ENCODE assay signal across 8 cellular contexts in genomic region chr11:130390071-130390758, GRCh38. TPM values are rescaled to one million over a fixed set of nuclear protein-coding genes. Genes with fewer than 3 reads are reported as not detected.
DNase-seq lines count a peak whose midpoint lies in the region; ATAC-seq and TF ChIP-seq lines count a peak whose summit lies in the region.

No MANE protein-coding gene starts in this region.

- ATAC-seq in GM21528 (IDR thresholded peaks at IDR 0.05; ENCODE audit: low FRiP score, unreplicated experiment) (no peak), GM18517 (IDR thresholded peaks at IDR 0.05; ENCODE audit: unreplicated experiment) (no peak)

- H3K36me3 Mint-ChIP-seq in MCF 10A (ENCODE audit: insufficient read depth, unreplicated experiment) = no peaks in the 10 kb centered on the region

- peaks cover 15% of the 10 kb centered on the region for H3K4me1 Mint-ChIP-seq in MCF 10A (ENCODE audit: insufficient read depth, unreplicated experiment)

- peaks cover 36% of the 10 kb centered on the region for H3K27me3 Mint-ChIP-seq in MCF 10A (ENCODE audit: insufficient read depth, unreplicated experiment)

- intact Hi-C loops in MCF 10A (cut with micrococcal nuclease) (loop anchor here (1.0 kb wide), 3 partner anchors 23 to 41 kb away; no protein-coding TSS in a partner anchor), breast epithelium (cut with DNase I; ENCODE audit: low total_unique reads) (no loop called here), testis (cut with DNase I; ENCODE audit: low total_unique reads) (no loop called here)

- H3K4me1 ChIP-seq in breast epithelium (no peaks in the 10 kb centered on the region), testis (no peaks in the 10 kb centered on the region)

- TF ChIP-seq CTCF in MCF 10A (IDR thresholded peaks at IDR 0.05; ENCODE audit: unreplicated experiment) = peak; percentile 47
- TF ChIP-seq CTCF in breast epithelium (IDR thresholded peaks at IDR 0.05) = no peak
- TF ChIP-seq CTCF in WI38 (IDR thresholded peaks at IDR 0.05; ENCODE audit: low read depth, low read length) = peak; percentile 60
- TF ChIP-seq CTCF in testis (IDR thresholded peaks at IDR 0.05) = no peak

- H3K9me3 Mint-ChIP-seq in MCF 10A (ENCODE audit: unreplicated experiment) = no peaks in the 10 kb centered on the region

- no peak overlapping the region for H3K4me3 Mint-ChIP-seq in MCF 10A (ENCODE audit: unreplicated experiment)

- H3K4me3 ChIP-seq in breast epithelium (no peak overlapping the region), WI38 (ENCODE audit: low read depth, low read length) (no peak overlapping the region), testis (no peak overlapping the region)

- DNase-seq in MCF 10A (ENCODE audit: unreplicated experiment) = peak; percentile 63
- no peak for DNase-seq in breast epithelium (ENCODE audit: low spot score in 2 of 2)
- DNase-seq in iPS-NIHi11 (ENCODE audit: low spot score) = peak; percentile 58
- peak; percentile 20 for DNase-seq in testis
- DNase-seq in NK-92 treated with Interleukin-12 subunit alpha and Interleukin-12 subunit beta, amount 100 ng/mL, for 24 hours (lab: John Stamatoyannopoulos, UW) = no peak

- 59 to 60% methylated on average over 12 of the region's 12 CpGs for WGBS in testis, 2 donors

- CTCF ChIA-PET in MCF 10A (lab: Yijun Ruan, JAX) = interaction anchor here (0.6 to 2.4 kb wide), 19 partner anchors 9 to 782 kb away, joined by 3 to 12 read pairs (median 3); no protein-coding TSS in a partner anchor

- TF ChIP-seq POLR2A in breast epithelium (IDR thresholded peaks at IDR 0.05) (no peak), testis (IDR thresholded peaks at IDR 0.05) (no peak)

- H3K9me3 ChIP-seq in breast epithelium (no peaks in the 10 kb centered on the region), testis (no peaks in the 10 kb centered on the region)

- BruUV-seq in MCF 10A (replicated peaks; lab: Mats Ljungman, UMichigan) = no TSS peak

- no peak overlapping the region for H3K27ac Mint-ChIP-seq in MCF 10A (ENCODE audit: low read depth, unreplicated experiment)

- H3K36me3 ChIP-seq in breast epithelium = no peaks in the 10 kb centered on the region
- no peaks in the 10 kb centered on the region for H3K36me3 ChIP-seq in testis (ENCODE audit: low read depth, missing control alignments)

- POLR2A ChIA-PET in MCF 10A (lab: Yijun Ruan, JAX) = interaction anchor here (0.6 to 0.8 kb wide), 3 partner anchors 20 to 1432 kb away, joined by 3 read pairs; no protein-coding TSS in a partner anchor

- no peak overlapping the region for H3K27ac ChIP-seq in breast epithelium
- no peak overlapping the region for H3K27ac ChIP-seq in testis

- H3K27me3 ChIP-seq in breast epithelium (no peaks in the 10 kb centered on the region), testis (no peaks in the 10 kb centered on the region)

RNA-seq across cellular contexts. Expression of gene ADAMTS8, which starts 38.2 kb away (rescaled TPM):
- total RNA-seq in MCF 10A (2022) (not detected in 2 replicates), breast epithelium (1 to 10 TPM in 1 of 3 donors, under 1 TPM in 2; 0.32 to 2.0 (median 0.44) TPM), testis (under 1 TPM; 0.39 to 0.56 TPM)
- 1.2 TPM for polyA plus RNA-seq in testis (ENCODE audit: insufficient read depth, low read depth, low replicate concordance)

RNA-seq across cellular contexts. Expression of gene ADAMTS15, which starts 58.2 kb away (rescaled TPM):
- 0.54 and 0.70 TPM in 2 replicates for total RNA-seq in MCF 10A (2022)
- total RNA-seq in breast epithelium = 10 to 100 TPM; 17.9 to 22.6 (median 21.9) TPM
- 1 to 10 TPM; 2.7 to 2.8 TPM for total RNA-seq in testis
- 5.7 TPM for polyA plus RNA-seq in testis (ENCODE audit: insufficient read depth, low read depth, low replicate concordance)

Comparison
In these comparisons a context has a peak if more than half of its experiments do, and no peak if none do; other contexts are left out.
1. DNase-seq: peak in MCF 10A (single experiment), iPS-NIHi11 (single experiment) and testis (single experiment); none in breast epithelium (0 of 2) and NK-92 treated with Interleukin-12 subunit alpha and Interleukin-12 subunit beta, amount 100 ng/mL, for 24 hours (single experiment).
2. CTCF ChIP-seq: peak in MCF 10A (single experiment) and WI38 (single experiment); none in breast epithelium (0 of 3) and testis (0 of 3).
3. RNA of gene ADAMTS15, which starts 58.2 kb away (total RNA-seq): 17.9 to 22.6 TPM in breast epithelium; 2.7 to 2.8 TPM in testis and 0.54 to 0.70 TPM in MCF 10A; every median in the first group is over 4 times any median in the second.